1 cellular context compared by ENCODE assay signal in the genomic region with DNA sequence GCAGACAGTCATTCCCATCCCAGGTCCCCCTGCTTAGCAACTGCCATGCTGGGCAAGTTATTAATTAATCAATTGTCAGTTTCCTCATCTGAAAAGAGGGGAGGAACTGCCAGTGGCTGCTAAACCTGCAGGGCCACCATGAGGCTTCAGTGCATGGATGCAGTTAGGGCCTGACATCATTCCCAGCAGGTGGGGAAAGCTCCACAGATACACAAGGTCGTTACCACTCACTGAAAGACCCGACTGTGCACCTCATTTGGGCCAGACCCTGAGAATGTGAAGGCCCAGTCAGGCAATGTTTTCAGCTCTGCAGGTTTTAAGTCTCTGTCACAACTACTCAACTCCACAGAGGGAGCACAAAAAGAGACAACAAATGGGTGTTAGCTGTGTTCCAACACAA.
TF ChIP-seq lines count a peak whose summit lies in the region.

No MANE protein-coding gene starts in this region.

TF ChIP-seq in H1, 55 proteins besides CTCF, POLR2A, EP300 and RAD21:
- TF ChIP-seq SP2 (IDR thresholded peaks at IDR 0.05; ENCODE audit: low read length) (no peak), TAF7 (optimal IDR thresholded peaks at IDR 0.05; ENCODE audit: borderline replicate concordance, low read depth, low read length) (no peak), CHD2 (IDR thresholded peaks at IDR 0.05; ENCODE audit: low read length) (no peak), TEAD4 (IDR thresholded peaks at IDR 0.05; ENCODE audit: low read depth, low read length) (no peak), GABPA (IDR thresholded peaks at IDR 0.05; ENCODE audit: borderline replicate concordance, insufficient read depth, low read length) (no peak), RNF2 (IDR thresholded peaks at IDR 0.05; ENCODE audit: borderline replicate concordance, low read depth, low read length, missing control alignments, poor library complexity, severe bottlenecking) (no peak), CBX8 (IDR thresholded peaks at IDR 0.05; ENCODE audit: borderline replicate concordance, low read depth, low read length) (no peak)
- TF ChIP-seq, protein P1, sequence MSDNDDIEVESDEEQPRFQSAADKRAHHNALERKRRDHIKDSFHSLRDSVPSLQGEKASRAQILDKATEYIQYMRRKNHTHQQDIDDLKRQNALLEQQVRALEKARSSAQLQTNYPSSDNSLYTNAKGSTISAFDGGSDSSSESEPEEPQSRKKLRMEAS (IDR thresholded peaks at IDR 0.05), result no peak
